1 cellular context compared by ENCODE assay signal in genomic region chr19:56476093-56476492, GRCh38.
TF ChIP-seq lines count a peak whose summit lies in the region.

No MANE protein-coding gene starts in this region.

TF ChIP-seq in WTC11, 78 proteins besides CTCF, POLR2A, EP300 and RAD21:
- TF ChIP-seq ZNF532 (CRISPR knock-in tag; IDR thresholded peaks at IDR 0.05; ENCODE audit: borderline replicate concordance) (no peak), ATF1 (CRISPR knock-in tag; IDR thresholded peaks at IDR 0.05) (no peak), OVOL2 (CRISPR knock-in tag; IDR thresholded peaks at IDR 0.05; ENCODE audit: borderline replicate concordance) (no peak), MLX (CRISPR knock-in tag; IDR thresholded peaks at IDR 0.05) (no peak), PRDM15 (CRISPR knock-in tag; IDR thresholded peaks at IDR 0.05) (no peak), ZNF138 (CRISPR knock-in tag; conservative IDR thresholded peaks at IDR 0.05) (no peak), HMGA2 (CRISPR knock-in tag; IDR thresholded peaks at IDR 0.05) (no peak), NFATC4 (CRISPR knock-in tag; IDR thresholded peaks at IDR 0.05) (no peak), GABPB1 (CRISPR knock-in tag; IDR thresholded peaks at IDR 0.05) (no peak), ATF6 (CRISPR knock-in tag; IDR thresholded peaks at IDR 0.05) (no peak), AFF4 (CRISPR knock-in tag; IDR thresholded peaks at IDR 0.05; ENCODE audit: borderline replicate concordance) (no peak), E2F4 (CRISPR knock-in tag; IDR thresholded peaks at IDR 0.05; ENCODE audit: borderline replicate concordance, low read depth) (no peak), ZNF425 (CRISPR knock-in tag; conservative IDR thresholded peaks at IDR 0.05) (no peak), ERG (CRISPR knock-in tag; IDR thresholded peaks at IDR 0.05) (no peak), ZMAT4 (CRISPR knock-in tag; IDR thresholded peaks at IDR 0.05) (no peak), ZNF232 (CRISPR knock-in tag; IDR thresholded peaks at IDR 0.05) (no peak), ZBTB21 (CRISPR knock-in tag; IDR thresholded peaks at IDR 0.05; ENCODE audit: borderline replicate concordance) (no peak), RORB (CRISPR knock-in tag; IDR thresholded peaks at IDR 0.05) (no peak), CDX4 (CRISPR knock-in tag; IDR thresholded peaks at IDR 0.05; ENCODE audit: borderline replicate concordance) (no peak)
